1 cellular context compared by ENCODE assay signal in genomic region chr7:74372511-74373111, GRCh38.
TF ChIP-seq lines count a peak whose summit lies in the region.

No MANE protein-coding gene starts in this region.

TF ChIP-seq in GM23338, 12 proteins besides CTCF, POLR2A, EP300 and RAD21 (continued from another document):
- TF ChIP-seq, protein P1, sequence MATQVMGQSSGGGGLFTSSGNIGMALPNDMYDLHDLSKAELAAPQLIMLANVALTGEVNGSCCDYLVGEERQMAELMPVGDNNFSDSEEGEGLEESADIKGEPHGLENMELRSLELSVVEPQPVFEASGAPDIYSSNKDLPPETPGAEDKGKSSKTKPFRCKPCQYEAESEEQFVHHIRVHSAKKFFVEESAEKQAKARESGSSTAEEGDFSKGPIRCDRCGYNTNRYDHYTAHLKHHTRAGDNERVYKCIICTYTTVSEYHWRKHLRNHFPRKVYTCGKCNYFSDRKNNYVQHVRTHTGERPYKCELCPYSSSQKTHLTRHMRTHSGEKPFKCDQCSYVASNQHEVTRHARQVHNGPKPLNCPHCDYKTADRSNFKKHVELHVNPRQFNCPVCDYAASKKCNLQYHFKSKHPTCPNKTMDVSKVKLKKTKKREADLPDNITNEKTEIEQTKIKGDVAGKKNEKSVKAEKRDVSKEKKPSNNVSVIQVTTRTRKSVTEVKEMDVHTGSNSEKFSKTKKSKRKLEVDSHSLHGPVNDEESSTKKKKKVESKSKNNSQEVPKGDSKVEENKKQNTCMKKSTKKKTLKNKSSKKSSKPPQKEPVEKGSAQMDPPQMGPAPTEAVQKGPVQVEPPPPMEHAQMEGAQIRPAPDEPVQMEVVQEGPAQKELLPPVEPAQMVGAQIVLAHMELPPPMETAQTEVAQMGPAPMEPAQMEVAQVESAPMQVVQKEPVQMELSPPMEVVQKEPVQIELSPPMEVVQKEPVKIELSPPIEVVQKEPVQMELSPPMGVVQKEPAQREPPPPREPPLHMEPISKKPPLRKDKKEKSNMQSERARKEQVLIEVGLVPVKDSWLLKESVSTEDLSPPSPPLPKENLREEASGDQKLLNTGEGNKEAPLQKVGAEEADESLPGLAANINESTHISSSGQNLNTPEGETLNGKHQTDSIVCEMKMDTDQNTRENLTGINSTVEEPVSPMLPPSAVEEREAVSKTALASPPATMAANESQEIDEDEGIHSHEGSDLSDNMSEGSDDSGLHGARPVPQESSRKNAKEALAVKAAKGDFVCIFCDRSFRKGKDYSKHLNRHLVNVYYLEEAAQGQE (IDR thresholded peaks at IDR 0.05; ENCODE audit: unreplicated experiment), result no peak
- no peak for TF ChIP-seq EZH2phosphoT487 (IDR thresholded peaks at IDR 0.05; ENCODE audit: unreplicated experiment)
